Comparison of ENCODE assay signal across 1 cellular context in the genomic region with DNA sequence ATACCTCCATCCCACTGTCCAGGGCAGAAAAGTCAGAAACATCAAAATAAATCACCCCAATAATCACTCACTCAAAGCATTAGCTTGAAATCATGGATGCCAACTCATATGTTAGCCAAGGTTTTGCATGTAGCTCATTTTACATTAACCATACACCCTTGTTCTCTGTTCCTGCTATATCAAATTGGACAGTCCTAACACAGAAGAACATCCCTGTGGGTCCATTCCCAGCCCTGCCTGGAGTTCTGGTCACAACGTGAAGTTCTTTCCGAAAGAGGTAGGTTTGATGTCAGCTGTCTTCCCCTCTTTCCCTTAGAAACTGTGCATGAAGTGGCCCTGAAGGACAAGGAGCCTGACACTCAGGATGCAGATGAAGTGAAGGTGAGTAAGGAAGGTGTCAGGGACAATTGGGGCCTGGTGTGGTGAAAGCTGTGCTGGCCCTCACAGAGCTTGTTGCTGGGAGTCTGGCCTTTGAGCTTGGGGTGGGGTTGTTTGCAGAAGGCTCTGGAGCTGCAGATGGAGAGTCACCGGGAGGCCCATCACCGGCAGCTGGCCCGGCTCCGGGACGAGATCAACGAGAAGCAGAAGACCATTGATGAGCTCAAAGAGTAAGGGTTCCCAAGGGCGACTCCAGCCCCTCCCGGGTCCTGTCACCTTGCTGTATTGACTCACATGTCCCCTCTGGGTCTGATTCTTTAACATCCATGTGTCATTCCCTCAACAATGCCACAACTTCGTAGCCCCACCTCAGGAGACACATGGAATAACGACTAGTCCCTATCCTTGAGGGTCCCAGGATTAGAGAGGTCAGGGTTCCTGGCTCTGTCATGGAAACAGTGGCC.
A peak's percentile ranks its signal among the peaks of the same experiment; 100 is the strongest.
TF ChIP-seq lines count a peak whose summit lies in the region.

No MANE protein-coding gene starts in this region.

TF ChIP-seq in HepG2, 621 proteins besides CTCF, POLR2A, EP300 and RAD21 (continued from another document and continues in another):
- no peak for TF ChIP-seq ZNF704 (CRISPR knock-in tag; IDR thresholded peaks at IDR 0.05; ENCODE audit: borderline replicate concordance)
- TF ChIP-seq JUND (CRISPR knock-in tag; IDR thresholded peaks at IDR 0.05) = 0 out of 2 replicates have a peak, but pooled peaks have one; percentile 37
- no peak for TF ChIP-seq ZNF672 (CRISPR knock-in tag; IDR thresholded peaks at IDR 0.05)
- peak; percentile 98 for TF ChIP-seq ZNF687 (CRISPR knock-in tag; IDR thresholded peaks at IDR 0.05)
- TF ChIP-seq ZBTB25 (CRISPR knock-in tag; IDR thresholded peaks at IDR 0.05) = peak; percentile 90
- no peak for TF ChIP-seq ZNF430 (CRISPR knock-in tag; IDR thresholded peaks at IDR 0.05)
- no peak for TF ChIP-seq MATR3 (CRISPR knock-in tag; IDR thresholded peaks at IDR 0.05)
- TF ChIP-seq ZNF138 (CRISPR knock-in tag; IDR thresholded peaks at IDR 0.05; ENCODE audit: low read depth) = peak; percentile 41; the same call in 1 of the 2 replicates
- TF ChIP-seq ZNF891 (CRISPR knock-in tag; IDR thresholded peaks at IDR 0.05) = no peak
- peak; percentile 96 for TF ChIP-seq ZNF772 (CRISPR knock-in tag; IDR thresholded peaks at IDR 0.05)
- TF ChIP-seq, protein P1, sequence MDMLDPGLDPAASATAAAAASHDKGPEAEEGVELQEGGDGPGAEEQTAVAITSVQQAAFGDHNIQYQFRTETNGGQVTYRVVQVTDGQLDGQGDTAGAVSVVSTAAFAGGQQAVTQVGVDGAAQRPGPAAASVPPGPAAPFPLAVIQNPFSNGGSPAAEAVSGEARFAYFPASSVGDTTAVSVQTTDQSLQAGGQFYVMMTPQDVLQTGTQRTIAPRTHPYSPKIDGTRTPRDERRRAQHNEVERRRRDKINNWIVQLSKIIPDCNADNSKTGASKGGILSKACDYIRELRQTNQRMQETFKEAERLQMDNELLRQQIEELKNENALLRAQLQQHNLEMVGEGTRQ (IDR thresholded peaks at IDR 0.05; ENCODE audit: low read depth, low read length) = no peak
- TF ChIP-seq, protein P1 (CRISPR knock-in tag; IDR thresholded peaks at IDR 0.05; ENCODE audit: borderline replicate concordance) = peak; percentile 31; the same call in 1 of the 2 replicates
- TF ChIP-seq ELF1 (CRISPR knock-in tag; IDR thresholded peaks at IDR 0.05) = no peak
- TF ChIP-seq, protein P2, sequence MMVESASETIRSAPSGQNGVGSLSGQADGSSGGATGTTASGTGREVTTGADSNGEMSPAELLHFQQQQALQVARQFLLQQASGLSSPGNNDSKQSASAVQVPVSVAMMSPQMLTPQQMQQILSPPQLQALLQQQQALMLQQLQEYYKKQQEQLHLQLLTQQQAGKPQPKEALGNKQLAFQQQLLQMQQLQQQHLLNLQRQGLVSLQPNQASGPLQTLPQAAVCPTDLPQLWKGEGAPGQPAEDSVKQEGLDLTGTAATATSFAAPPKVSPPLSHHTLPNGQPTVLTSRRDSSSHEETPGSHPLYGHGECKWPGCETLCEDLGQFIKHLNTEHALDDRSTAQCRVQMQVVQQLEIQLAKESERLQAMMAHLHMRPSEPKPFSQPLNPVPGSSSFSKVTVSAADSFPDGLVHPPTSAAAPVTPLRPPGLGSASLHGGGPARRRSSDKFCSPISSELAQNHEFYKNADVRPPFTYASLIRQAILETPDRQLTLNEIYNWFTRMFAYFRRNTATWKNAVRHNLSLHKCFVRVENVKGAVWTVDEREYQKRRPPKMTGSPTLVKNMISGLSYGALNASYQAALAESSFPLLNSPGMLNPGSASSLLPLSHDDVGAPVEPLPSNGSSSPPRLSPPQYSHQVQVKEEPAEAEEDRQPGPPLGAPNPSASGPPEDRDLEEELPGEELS (CRISPR knock-in tag; IDR thresholded peaks at IDR 0.05) = peak; percentile 57; the same call in 1 of the 2 replicates
- 0 out of 2 replicates have a peak, but pooled peaks have one; percentile 43 for TF ChIP-seq ZNF280B (CRISPR knock-in tag; IDR thresholded peaks at IDR 0.05; ENCODE audit: borderline replicate concordance)
- peak; percentile 16; the same call in 1 of the 2 replicates for TF ChIP-seq STAG1 (CRISPR knock-in tag; IDR thresholded peaks at IDR 0.05)
- no peak for TF ChIP-seq ZNF101 (CRISPR knock-in tag; IDR thresholded peaks at IDR 0.05; ENCODE audit: borderline replicate concordance, low read depth)
- TF ChIP-seq ZNF777 (CRISPR knock-in tag; IDR thresholded peaks at IDR 0.05) = no peak
- peak; percentile 89 for TF ChIP-seq MED1 (CRISPR knock-in tag; IDR thresholded peaks at IDR 0.05)
- no peak for TF ChIP-seq NR3C1 (CRISPR knock-in tag; IDR thresholded peaks at IDR 0.05)
- no peak; the same call in 1 of the 2 replicates for TF ChIP-seq RNF2 (conservative IDR thresholded peaks at IDR 0.05; ENCODE audit: low read depth)
- TF ChIP-seq ADNP (CRISPR knock-in tag; IDR thresholded peaks at IDR 0.05) = no peak
- peak; percentile 96 for TF ChIP-seq KLF12 (CRISPR knock-in tag; IDR thresholded peaks at IDR 0.05; ENCODE audit: borderline replicate concordance)
- TF ChIP-seq GATA4 (IDR thresholded peaks at IDR 0.05; ENCODE audit: borderline replicate concordance, low read depth) = peak; percentile 44; the same call in 1 of the 2 replicates
- TF ChIP-seq KDM5A (IDR thresholded peaks at IDR 0.05; ENCODE audit: borderline replicate concordance, low read length) = 0 out of 2 replicates have a peak, but pooled peaks have one; percentile 22
- peak; percentile 91 for TF ChIP-seq PITX1 (CRISPR knock-in tag; IDR thresholded peaks at IDR 0.05)
- peak; percentile 8 for TF ChIP-seq CEBPG (CRISPR knock-in tag; IDR thresholded peaks at IDR 0.05)
- TF ChIP-seq, protein P3, sequence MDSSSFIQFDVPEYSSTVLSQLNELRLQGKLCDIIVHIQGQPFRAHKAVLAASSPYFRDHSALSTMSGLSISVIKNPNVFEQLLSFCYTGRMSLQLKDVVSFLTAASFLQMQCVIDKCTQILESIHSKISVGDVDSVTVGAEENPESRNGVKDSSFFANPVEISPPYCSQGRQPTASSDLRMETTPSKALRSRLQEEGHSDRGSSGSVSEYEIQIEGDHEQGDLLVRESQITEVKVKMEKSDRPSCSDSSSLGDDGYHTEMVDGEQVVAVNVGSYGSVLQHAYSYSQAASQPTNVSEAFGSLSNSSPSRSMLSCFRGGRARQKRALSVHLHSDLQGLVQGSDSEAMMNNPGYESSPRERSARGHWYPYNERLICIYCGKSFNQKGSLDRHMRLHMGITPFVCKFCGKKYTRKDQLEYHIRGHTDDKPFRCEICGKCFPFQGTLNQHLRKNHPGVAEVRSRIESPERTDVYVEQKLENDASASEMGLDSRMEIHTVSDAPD (CRISPR knock-in tag; IDR thresholded peaks at IDR 0.05) = no peak
- peak; percentile 53; the same call in 1 of the 2 replicates for TF ChIP-seq ISL2 (CRISPR knock-in tag; IDR thresholded peaks at IDR 0.05)
- TF ChIP-seq, protein P4, sequence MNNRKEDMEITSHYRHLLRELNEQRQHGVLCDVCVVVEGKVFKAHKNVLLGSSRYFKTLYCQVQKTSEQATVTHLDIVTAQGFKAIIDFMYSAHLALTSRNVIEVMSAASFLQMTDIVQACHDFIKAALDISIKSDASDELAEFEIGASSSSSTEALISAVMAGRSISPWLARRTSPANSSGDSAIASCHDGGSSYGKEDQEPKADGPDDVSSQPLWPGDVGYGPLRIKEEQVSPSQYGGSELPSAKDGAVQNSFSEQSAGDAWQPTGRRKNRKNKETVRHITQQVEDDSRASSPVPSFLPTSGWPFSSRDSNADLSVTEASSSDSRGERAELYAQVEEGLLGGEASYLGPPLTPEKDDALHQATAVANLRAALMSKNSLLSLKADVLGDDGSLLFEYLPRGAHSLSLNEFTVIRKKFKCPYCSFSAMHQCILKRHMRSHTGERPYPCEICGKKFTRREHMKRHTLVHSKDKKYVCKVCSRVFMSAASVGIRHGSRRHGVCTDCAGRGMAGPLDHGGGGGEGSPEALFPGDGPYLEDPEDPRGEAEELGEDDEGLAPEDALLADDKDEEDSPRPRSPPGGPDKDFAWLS (CRISPR knock-in tag; IDR thresholded peaks at IDR 0.05; ENCODE audit: borderline replicate concordance) = no peak
- TF ChIP-seq PAX8 (CRISPR knock-in tag; IDR thresholded peaks at IDR 0.05; ENCODE audit: borderline replicate concordance) = 0 out of 2 replicates have a peak, but pooled peaks have one; percentile 36
- no peak for TF ChIP-seq ISX (CRISPR knock-in tag; conservative IDR thresholded peaks at IDR 0.05)
- peak; percentile 72 for TF ChIP-seq SAP130 (CRISPR knock-in tag; IDR thresholded peaks at IDR 0.05; ENCODE audit: low read depth)
